In genomic region chr11:30991802-30992512, GRCh38 we compare ENCODE assay signal across 17 cellular contexts.
DNase-seq lines count a peak whose midpoint lies in the region; ATAC-seq and TF ChIP-seq lines count a peak whose summit lies in the region.
"Had no signal": no experiment of that assay in that cellular context is flagged by ENCODE, and none has a peak within 500 bp of the region (broad histone marks: within the 10 kb centered on the region; RNA-seq: fewer than 3 reads in every experiment).

No MANE protein-coding gene starts in this region.

- no peaks in the 10 kb centered on the region for H3K27me3 Mint-ChIP-seq in type B pancreatic cell
- no peaks in the 10 kb centered on the region for H3K27me3 Mint-ChIP-seq in activated CD8-positive, alpha-beta memory T cell treated with anti-CD3 and anti-CD28 coated beads, Interleukin-2, amount 10 ng/mL, durations not matched to agents 7 days and 5 days

- H3K9ac ChIP-seq in HUES6 (ENCODE audit: low read length) (no peak overlapping the region), iPS-18a (ENCODE audit: low read length) (no peak overlapping the region)

- DNase-seq in type B pancreatic cell (ENCODE audit: extremely low spot score, unreplicated experiment) (no peak), DMS79 treated with DMSO at 0.1 percent for 48 hours (lab: John Stamatoyannopoulos, UW) (no peak), omental fat pad (ENCODE audit: low spot score) (no peak)
- DNase-seq in activated CD8-positive, alpha-beta memory T cell treated with anti-CD3 and anti-CD28 coated beads, Interleukin-2, amount 10 ng/mL, durations not matched to agents 7 days and 5 days, result no peak
- DNase-seq: BE2C; CD8-positive, alpha-beta T cell; HFFc6; IMR-90; Kasumi-1; NCI-H1417 treated with DMSO at 0.1 percent for 48 hours; NCI-H2029; NCI-H510A; SJCRH30 had no signal

- H3K36me3 ChIP-seq in HUES6 (ENCODE audit: control insufficient read depth, insufficient read depth, low read length) (no peaks in the 10 kb centered on the region), iPS-18a (ENCODE audit: control insufficient read depth, low read depth, low read length) (no peaks in the 10 kb centered on the region)
- H3K36me3 ChIP-seq: BE2C, SJCRH30 had no signal

- H3K27ac Mint-ChIP-seq in type B pancreatic cell, result peak overlapping the region; percentile 12
- H3K27ac Mint-ChIP-seq in activated CD8-positive, alpha-beta memory T cell treated with anti-CD3 and anti-CD28 coated beads, Interleukin-2, amount 10 ng/mL, durations not matched to agents 7 days and 5 days, result no peak overlapping the region
- H3K27ac Mint-ChIP-seq: CD8-positive, alpha-beta T cell; HFFc6 had no signal

- H3K27ac ChIP-seq in HUES6 (ENCODE audit: low read depth, low read length), result 0 out of 2 replicates have a peak overlapping the region, but pooled peaks have one; percentile 53
- peak overlapping the region; percentile 30 for H3K27ac ChIP-seq in iPS-18a (ENCODE audit: low read length)
- H3K27ac ChIP-seq: RWPE1, SJCRH30 had no signal

- H3K4me3 ChIP-seq in HUES6 (ENCODE audit: low read depth, low read length) (no peak overlapping the region), iPS-18a (ENCODE audit: low read length) (no peak overlapping the region)
- H3K4me3 ChIP-seq: SJCRH30 had no signal

- 0 out of 2 replicates have a peak, but pooled peaks cover 6% of the 10 kb centered on the region for H3K4me1 ChIP-seq in HUES6 (ENCODE audit: control insufficient read depth, insufficient read depth, low read length)
- peaks cover 8% of the 10 kb centered on the region for H3K4me1 ChIP-seq in iPS-18a (ENCODE audit: control insufficient read depth, low read depth, low read length)
- H3K4me1 ChIP-seq: BE2C, SJCRH30 had no signal

- ATAC-seq in GM19025 (IDR thresholded peaks at IDR 0.05; ENCODE audit: low read depth, unreplicated experiment) (peak; percentile 19), omental fat pad (ENCODE audit: low FRiP score) (no peak)
- ATAC-seq in activated CD8-positive, alpha-beta memory T cell treated with anti-CD3 and anti-CD28 coated beads, Interleukin-2, amount 10 ng/mL, durations not matched to agents 7 days and 5 days, result no peak
- ATAC-seq: CD8-positive, alpha-beta T cell had no signal

- CTCF ChIA-PET in activated CD8-positive, alpha-beta memory T cell treated with anti-CD3 and anti-CD28 coated beads, Interleukin-2, amount 10 ng/mL, durations not matched to agents 7 days and 5 days (lab: Charles Lee), result no interaction called here

- no peaks in the 10 kb centered on the region for H3K4me1 Mint-ChIP-seq in type B pancreatic cell (ENCODE audit: unreplicated experiment)
- H3K4me1 Mint-ChIP-seq in activated CD8-positive, alpha-beta memory T cell treated with anti-CD3 and anti-CD28 coated beads, Interleukin-2, amount 10 ng/mL, durations not matched to agents 7 days and 5 days, result peaks cover 12% of the 10 kb centered on the region

- no peak overlapping the region for H3K4me3 Mint-ChIP-seq in type B pancreatic cell
- no peak overlapping the region for H3K4me3 Mint-ChIP-seq in activated CD8-positive, alpha-beta memory T cell treated with anti-CD3 and anti-CD28 coated beads, Interleukin-2, amount 10 ng/mL, durations not matched to agents 7 days and 5 days
- H3K4me3 Mint-ChIP-seq: CD8-positive, alpha-beta T cell; HFFc6 had no signal

- no peaks in the 10 kb centered on the region for H3K9me3 ChIP-seq in HUES6 (ENCODE audit: control insufficient read depth, insufficient read depth, low read depth, low read length)
- H3K9me3 ChIP-seq in iPS-18a (ENCODE audit: control insufficient read depth, low read depth, low read length), result no peaks in the 10 kb centered on the region
- H3K9me3 ChIP-seq: BE2C, SJCRH30 had no signal

- no peaks in the 10 kb centered on the region for H3K36me3 Mint-ChIP-seq in type B pancreatic cell
- no peaks in the 10 kb centered on the region for H3K36me3 Mint-ChIP-seq in activated CD8-positive, alpha-beta memory T cell treated with anti-CD3 and anti-CD28 coated beads, Interleukin-2, amount 10 ng/mL, durations not matched to agents 7 days and 5 days
- H3K36me3 Mint-ChIP-seq: CD8-positive, alpha-beta T cell had no signal

- TF ChIP-seq CTCF in type B pancreatic cell (conservative IDR thresholded peaks at IDR 0.05) (no peak), omental fat pad (IDR thresholded peaks at IDR 0.05) (no peak)

- H3K9me3 Mint-ChIP-seq in type B pancreatic cell, result no peaks in the 10 kb centered on the region
- no peaks in the 10 kb centered on the region for H3K9me3 Mint-ChIP-seq in activated CD8-positive, alpha-beta memory T cell treated with anti-CD3 and anti-CD28 coated beads, Interleukin-2, amount 10 ng/mL, durations not matched to agents 7 days and 5 days (ENCODE audit: low read depth)

- H3K27me3 ChIP-seq in HUES6 (ENCODE audit: control insufficient read depth, insufficient read depth, low read length), result no peaks in the 10 kb centered on the region
- no peaks in the 10 kb centered on the region for H3K27me3 ChIP-seq in iPS-18a (ENCODE audit: control insufficient read depth, insufficient read depth, low read length)
- H3K27me3 ChIP-seq: BE2C, SJCRH30 had no signal
